1 cellular context compared by ENCODE assay signal in the genomic region with DNA sequence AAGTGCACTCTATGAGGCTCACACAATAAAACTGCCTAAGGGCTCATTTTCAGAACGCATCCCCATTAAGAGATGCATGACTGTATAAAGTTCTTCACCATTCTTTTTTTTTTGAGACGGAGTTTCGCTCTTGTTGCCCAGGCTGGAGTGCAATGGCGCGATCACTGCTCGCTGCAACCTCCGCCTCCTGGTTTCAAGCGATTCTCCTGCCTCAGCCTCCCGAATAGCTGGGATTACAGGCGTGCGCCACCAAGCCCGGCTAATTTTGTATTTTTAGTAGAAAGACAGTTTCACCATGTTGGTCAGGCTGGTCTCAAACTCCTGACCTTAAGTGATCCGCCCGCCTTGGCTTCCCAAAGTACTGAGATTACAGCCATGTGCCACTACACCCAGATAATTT.
TF ChIP-seq lines count a peak whose summit lies in the region.
"Not testable (repeated sequence)": the region's sequence is repeated elsewhere in the genome, so short reads cannot be mapped to it uniquely, and the experiment has no call there.

No MANE protein-coding gene starts in this region.

TF ChIP-seq in HepG2, 621 proteins besides CTCF, POLR2A, EP300 and RAD21:
- TF ChIP-seq ZMYM3 (CRISPR knock-in tag; IDR thresholded peaks at IDR 0.05) (peak; percentile 38; the same call in 1 of the 2 replicates), CHCHD3 (CRISPR knock-in tag; IDR thresholded peaks at IDR 0.05) (peak; percentile 20; the same call in 1 of the 2 replicates), KLF16 (CRISPR knock-in tag; IDR thresholded peaks at IDR 0.05) (0 out of 4 replicates have a peak, but pooled peaks of 1 of the 2 experiments have one; percentile 3), MTF2 (CRISPR knock-in tag; IDR thresholded peaks at IDR 0.05; ENCODE audit: borderline replicate concordance) (0 out of 2 replicates have a peak, but pooled peaks have one; percentile 32), POLR2G (IDR thresholded peaks at IDR 0.05; ENCODE audit: low read depth, low read length) (0 out of 2 replicates have a peak, but pooled peaks have one; percentile 16), KMT2A (CRISPR knock-in tag; IDR thresholded peaks at IDR 0.05) (0 out of 2 replicates have a peak, but pooled peaks have one; percentile 28), ARNT2 (CRISPR knock-in tag; IDR thresholded peaks at IDR 0.05; ENCODE audit: low read depth) (peak; percentile 15; the same call in 1 of the 2 replicates), KAT7 (CRISPR knock-in tag; IDR thresholded peaks at IDR 0.05; ENCODE audit: borderline replicate concordance) (0 out of 2 replicates have a peak, but pooled peaks have one; percentile 53), NFATC3 (CRISPR knock-in tag; IDR thresholded peaks at IDR 0.05) (peak; percentile 26; the same call in 1 of the 2 replicates), ZNF781 (CRISPR knock-in tag; IDR thresholded peaks at IDR 0.05; ENCODE audit: borderline replicate concordance, not compliant biosample characterization) (peak; percentile 30), FOXC1 (CRISPR knock-in tag; IDR thresholded peaks at IDR 0.05; ENCODE audit: borderline replicate concordance) (0 out of 2 replicates have a peak, but pooled peaks have one; percentile 15), ZNF790 (CRISPR knock-in tag; IDR thresholded peaks at IDR 0.05; ENCODE audit: borderline replicate concordance) (peak; percentile 19; the same call in 1 of the 2 replicates), SAFB2 (CRISPR knock-in tag; IDR thresholded peaks at IDR 0.05; ENCODE audit: borderline replicate concordance, low read depth) (0 out of 2 replicates have a peak, but pooled peaks have one; percentile 48), ZNF883 (CRISPR knock-in tag; IDR thresholded peaks at IDR 0.05; ENCODE audit: not compliant biosample characterization) (peak; percentile 64), ZBTB38 (CRISPR knock-in tag; IDR thresholded peaks at IDR 0.05) (peak; percentile 90), ZNF501 (CRISPR knock-in tag; IDR thresholded peaks at IDR 0.05) (peak; percentile 52; the same call in 1 of the 2 replicates), ZNF274 (CRISPR knock-in tag; IDR thresholded peaks at IDR 0.05) (0 out of 2 replicates have a peak, but pooled peaks have one; percentile 20), SSRP1 (CRISPR knock-in tag; IDR thresholded peaks at IDR 0.05) (peak; percentile 31; the same call in 1 of the 2 replicates), MEF2D (CRISPR knock-in tag; IDR thresholded peaks at IDR 0.05) (0 out of 2 replicates have a peak, but pooled peaks have one; percentile 29), SP4 (CRISPR knock-in tag; IDR thresholded peaks at IDR 0.05) (peak; percentile 28; the same call in 1 of the 2 replicates), ZC3H13 (CRISPR knock-in tag; IDR thresholded peaks at IDR 0.05) (peak; percentile 50; the same call in 1 of the 2 replicates), PRPF4 (IDR thresholded peaks at IDR 0.05; ENCODE audit: low read depth, low read length, poor library complexity, severe bottlenecking) (peak; percentile 57), ZSCAN25 (CRISPR knock-in tag; IDR thresholded peaks at IDR 0.05) (0 out of 2 replicates have a peak, but pooled peaks have one; percentile 37), SP1 (CRISPR knock-in tag; IDR thresholded peaks at IDR 0.05) (0 out of 2 replicates have a peak, but pooled peaks have one; percentile 21)
- TF ChIP-seq, protein P1, sequence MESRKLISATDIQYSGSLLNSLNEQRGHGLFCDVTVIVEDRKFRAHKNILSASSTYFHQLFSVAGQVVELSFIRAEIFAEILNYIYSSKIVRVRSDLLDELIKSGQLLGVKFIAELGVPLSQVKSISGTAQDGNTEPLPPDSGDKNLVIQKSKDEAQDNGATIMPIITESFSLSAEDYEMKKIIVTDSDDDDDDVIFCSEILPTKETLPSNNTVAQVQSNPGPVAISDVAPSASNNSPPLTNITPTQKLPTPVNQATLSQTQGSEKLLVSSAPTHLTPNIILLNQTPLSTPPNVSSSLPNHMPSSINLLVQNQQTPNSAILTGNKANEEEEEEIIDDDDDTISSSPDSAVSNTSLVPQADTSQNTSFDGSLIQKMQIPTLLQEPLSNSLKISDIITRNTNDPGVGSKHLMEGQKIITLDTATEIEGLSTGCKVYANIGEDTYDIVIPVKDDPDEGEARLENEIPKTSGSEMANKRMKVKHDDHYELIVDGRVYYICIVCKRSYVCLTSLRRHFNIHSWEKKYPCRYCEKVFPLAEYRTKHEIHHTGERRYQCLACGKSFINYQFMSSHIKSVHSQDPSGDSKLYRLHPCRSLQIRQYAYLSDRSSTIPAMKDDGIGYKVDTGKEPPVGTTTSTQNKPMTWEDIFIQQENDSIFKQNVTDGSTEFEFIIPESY (CRISPR knock-in tag; IDR thresholded peaks at IDR 0.05) = peak; percentile 64
- TF ChIP-seq, protein P2, sequence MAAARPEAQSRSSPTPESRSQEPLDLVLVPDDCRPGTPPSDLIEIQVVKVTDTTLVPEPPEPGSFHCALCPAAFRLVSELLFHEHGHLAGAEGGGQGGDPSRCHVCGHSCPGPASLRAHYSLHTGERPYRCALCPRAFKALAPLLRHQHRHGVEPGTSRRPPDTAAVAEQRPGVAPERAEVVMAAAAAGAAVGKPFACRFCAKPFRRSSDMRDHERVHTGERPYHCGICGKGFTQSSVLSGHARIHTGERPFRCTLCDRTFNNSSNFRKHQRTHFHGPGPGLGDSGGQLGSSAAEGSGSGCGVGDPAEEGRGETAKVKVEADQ (CRISPR knock-in tag; IDR thresholded peaks at IDR 0.05; ENCODE audit: borderline replicate concordance) = 0 out of 2 replicates have a peak, but pooled peaks have one; percentile 38
- TF ChIP-seq, protein P3, sequence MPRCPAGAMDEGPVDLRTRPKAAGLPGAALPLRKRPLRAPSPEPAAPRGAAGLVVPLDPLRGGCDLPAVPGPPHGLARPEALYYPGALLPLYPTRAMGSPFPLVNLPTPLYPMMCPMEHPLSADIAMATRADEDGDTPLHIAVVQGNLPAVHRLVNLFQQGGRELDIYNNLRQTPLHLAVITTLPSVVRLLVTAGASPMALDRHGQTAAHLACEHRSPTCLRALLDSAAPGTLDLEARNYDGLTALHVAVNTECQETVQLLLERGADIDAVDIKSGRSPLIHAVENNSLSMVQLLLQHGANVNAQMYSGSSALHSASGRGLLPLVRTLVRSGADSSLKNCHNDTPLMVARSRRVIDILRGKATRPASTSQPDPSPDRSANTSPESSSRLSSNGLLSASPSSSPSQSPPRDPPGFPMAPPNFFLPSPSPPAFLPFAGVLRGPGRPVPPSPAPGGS (CRISPR knock-in tag; IDR thresholded peaks at IDR 0.05) = 0 out of 2 replicates have a peak, but pooled peaks have one; percentile 34
- TF ChIP-seq, protein P4, sequence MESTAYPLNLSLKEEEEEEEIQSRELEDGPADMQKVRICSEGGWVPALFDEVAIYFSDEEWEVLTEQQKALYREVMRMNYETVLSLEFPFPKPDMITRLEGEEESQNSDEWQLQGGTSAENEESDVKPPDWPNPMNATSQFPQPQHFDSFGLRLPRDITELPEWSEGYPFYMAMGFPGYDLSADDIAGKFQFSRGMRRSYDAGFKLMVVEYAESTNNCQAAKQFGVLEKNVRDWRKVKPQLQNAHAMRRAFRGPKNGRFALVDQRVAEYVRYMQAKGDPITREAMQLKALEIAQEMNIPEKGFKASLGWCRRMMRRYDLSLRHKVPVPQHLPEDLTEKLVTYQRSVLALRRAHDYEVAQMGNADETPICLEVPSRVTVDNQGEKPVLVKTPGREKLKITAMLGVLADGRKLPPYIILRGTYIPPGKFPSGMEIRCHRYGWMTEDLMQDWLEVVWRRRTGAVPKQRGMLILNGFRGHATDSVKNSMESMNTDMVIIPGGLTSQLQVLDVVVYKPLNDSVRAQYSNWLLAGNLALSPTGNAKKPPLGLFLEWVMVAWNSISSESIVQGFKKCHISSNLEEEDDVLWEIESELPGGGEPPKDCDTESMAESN (CRISPR knock-in tag; conservative IDR thresholded peaks at IDR 0.05) = peak; percentile 48; the same call in 1 of the 2 replicates
- TF ChIP-seq, protein P5, sequence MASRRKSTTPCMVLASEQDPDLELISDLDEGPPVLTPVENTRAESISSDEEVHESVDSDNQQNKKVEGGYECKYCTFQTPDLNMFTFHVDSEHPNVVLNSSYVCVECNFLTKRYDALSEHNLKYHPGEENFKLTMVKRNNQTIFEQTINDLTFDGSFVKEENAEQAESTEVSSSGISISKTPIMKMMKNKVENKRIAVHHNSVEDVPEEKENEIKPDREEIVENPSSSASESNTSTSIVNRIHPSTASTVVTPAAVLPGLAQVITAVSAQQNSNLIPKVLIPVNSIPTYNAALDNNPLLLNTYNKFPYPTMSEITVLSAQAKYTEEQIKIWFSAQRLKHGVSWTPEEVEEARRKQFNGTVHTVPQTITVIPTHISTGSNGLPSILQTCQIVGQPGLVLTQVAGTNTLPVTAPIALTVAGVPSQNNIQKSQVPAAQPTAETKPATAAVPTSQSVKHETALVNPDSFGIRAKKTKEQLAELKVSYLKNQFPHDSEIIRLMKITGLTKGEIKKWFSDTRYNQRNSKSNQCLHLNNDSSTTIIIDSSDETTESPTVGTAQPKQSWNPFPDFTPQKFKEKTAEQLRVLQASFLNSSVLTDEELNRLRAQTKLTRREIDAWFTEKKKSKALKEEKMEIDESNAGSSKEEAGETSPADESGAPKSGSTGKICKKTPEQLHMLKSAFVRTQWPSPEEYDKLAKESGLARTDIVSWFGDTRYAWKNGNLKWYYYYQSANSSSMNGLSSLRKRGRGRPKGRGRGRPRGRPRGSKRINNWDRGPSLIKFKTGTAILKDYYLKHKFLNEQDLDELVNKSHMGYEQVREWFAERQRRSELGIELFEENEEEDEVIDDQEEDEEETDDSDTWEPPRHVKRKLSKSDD (CRISPR knock-in tag; IDR thresholded peaks at IDR 0.05; ENCODE audit: low read depth) = 0 out of 2 replicates have a peak, but pooled peaks have one; percentile 52
- TF ChIP-seq, protein P6, sequence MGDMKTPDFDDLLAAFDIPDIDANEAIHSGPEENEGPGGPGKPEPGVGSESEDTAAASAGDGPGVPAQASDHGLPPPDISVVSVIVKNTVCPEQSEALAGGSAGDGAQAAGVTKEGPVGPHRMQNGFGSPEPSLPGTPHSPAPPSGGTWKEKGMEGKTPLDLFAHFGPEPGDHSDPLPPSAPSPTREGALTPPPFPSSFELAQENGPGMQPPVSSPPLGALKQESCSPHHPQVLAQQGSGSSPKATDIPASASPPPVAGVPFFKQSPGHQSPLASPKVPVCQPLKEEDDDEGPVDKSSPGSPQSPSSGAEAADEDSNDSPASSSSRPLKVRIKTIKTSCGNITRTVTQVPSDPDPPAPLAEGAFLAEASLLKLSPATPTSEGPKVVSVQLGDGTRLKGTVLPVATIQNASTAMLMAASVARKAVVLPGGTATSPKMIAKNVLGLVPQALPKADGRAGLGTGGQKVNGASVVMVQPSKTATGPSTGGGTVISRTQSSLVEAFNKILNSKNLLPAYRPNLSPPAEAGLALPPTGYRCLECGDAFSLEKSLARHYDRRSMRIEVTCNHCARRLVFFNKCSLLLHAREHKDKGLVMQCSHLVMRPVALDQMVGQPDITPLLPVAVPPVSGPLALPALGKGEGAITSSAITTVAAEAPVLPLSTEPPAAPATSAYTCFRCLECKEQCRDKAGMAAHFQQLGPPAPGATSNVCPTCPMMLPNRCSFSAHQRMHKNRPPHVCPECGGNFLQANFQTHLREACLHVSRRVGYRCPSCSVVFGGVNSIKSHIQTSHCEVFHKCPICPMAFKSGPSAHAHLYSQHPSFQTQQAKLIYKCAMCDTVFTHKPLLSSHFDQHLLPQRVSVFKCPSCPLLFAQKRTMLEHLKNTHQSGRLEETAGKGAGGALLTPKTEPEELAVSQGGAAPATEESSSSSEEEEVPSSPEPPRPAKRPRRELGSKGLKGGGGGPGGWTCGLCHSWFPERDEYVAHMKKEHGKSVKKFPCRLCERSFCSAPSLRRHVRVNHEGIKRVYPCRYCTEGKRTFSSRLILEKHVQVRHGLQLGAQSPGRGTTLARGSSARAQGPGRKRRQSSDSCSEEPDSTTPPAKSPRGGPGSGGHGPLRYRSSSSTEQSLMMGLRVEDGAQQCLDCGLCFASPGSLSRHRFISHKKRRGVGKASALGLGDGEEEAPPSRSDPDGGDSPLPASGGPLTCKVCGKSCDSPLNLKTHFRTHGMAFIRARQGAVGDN (CRISPR knock-in tag; IDR thresholded peaks at IDR 0.05) = peak; percentile 46
- TF ChIP-seq SP1 (IDR thresholded peaks at IDR 0.05) = not testable (repeated sequence)
